19 cellular contexts compared by ENCODE assay signal in genomic region chr19:815079-815774, GRCh38. TPM values are rescaled to one million over a fixed set of nuclear protein-coding genes. Genes with fewer than 3 reads are reported as not detected.
DNase-seq lines count a peak whose midpoint lies in the region; ATAC-seq and TF ChIP-seq lines count a peak whose summit lies in the region.
"Had no signal": no experiment of that assay in that cellular context is flagged by ENCODE, and none has a peak within 500 bp of the region (broad histone marks: within the 10 kb centered on the region; RNA-seq: fewer than 3 reads in every experiment).

No MANE protein-coding gene starts in this region.

- CTCF ChIA-PET in activated CD8-positive, alpha-beta T cell treated with anti-CD3 and anti-CD28 coated beads for 36 hours (lab: Charles Lee), result no interaction called here

- no peaks in the 10 kb centered on the region for H3K4me1 Mint-ChIP-seq in activated naive CD4-positive, alpha-beta T cell treated with anti-CD3 and anti-CD28 coated beads, Interleukin-2, amount 50 U/mL, for 24 hours
- H3K4me1 Mint-ChIP-seq in activated CD8-positive, alpha-beta T cell treated with anti-CD3 and anti-CD28 coated beads for 36 hours (ENCODE audit: low read depth), result no peaks in the 10 kb centered on the region

- no peaks in the 10 kb centered on the region for H3K9me3 Mint-ChIP-seq in activated naive CD4-positive, alpha-beta T cell treated with anti-CD3 and anti-CD28 coated beads, Interleukin-2, amount 50 U/mL, for 24 hours
- no peaks in the 10 kb centered on the region for H3K9me3 Mint-ChIP-seq in activated CD8-positive, alpha-beta T cell treated with anti-CD3 and anti-CD28 coated beads for 36 hours

- TF ChIP-seq EP300 in upper lobe of left lung (IDR thresholded peaks at IDR 0.05), result no peak

- H3K4me3 Mint-ChIP-seq in activated naive CD4-positive, alpha-beta T cell treated with anti-CD3 and anti-CD28 coated beads, Interleukin-2, amount 50 U/mL, for 24 hours, result no peak overlapping the region
- no peak overlapping the region for H3K4me3 Mint-ChIP-seq in activated CD8-positive, alpha-beta T cell treated with anti-CD3 and anti-CD28 coated beads for 36 hours

- intact Hi-C loops in activated CD8-positive, alpha-beta T cell treated with anti-CD3 and anti-CD28 coated beads for 36 hours (cut with micrococcal nuclease), result no loop called here
- intact Hi-C loops in lower lobe of right lung (cut with DNase I) (no loop called here), testis (cut with DNase I; ENCODE audit: low total_unique reads) (no loop called here)

- H3K27me3 ChIP-seq in lower lobe of right lung (ENCODE audit: low read depth), result no peaks in the 10 kb centered on the region
- H3K27me3 ChIP-seq in upper lobe of left lung, result no peaks in the 10 kb centered on the region
- no peaks in the 10 kb centered on the region for H3K27me3 ChIP-seq in testis
- H3K27me3 ChIP-seq: Peyer's patch had no signal

- ATAC-seq in activated CD8-positive, alpha-beta T cell treated with anti-CD3 and anti-CD28 coated beads for 36 hours, result peak; percentile 21
- ATAC-seq in lower lobe of right lung (peak; percentile 6 to 19), upper lobe of left lung (ENCODE audit: low FRiP score in 2 of 2) (peak; percentile 4 to 9), HG02870 (IDR thresholded peaks at IDR 0.05; ENCODE audit: unreplicated experiment) (no peak)

- TF ChIP-seq CTCF in activated CD8-positive, alpha-beta T cell treated with anti-CD3 and anti-CD28 coated beads for 36 hours (IDR thresholded peaks at IDR 0.05), result no peak
- TF ChIP-seq CTCF in lower lobe of right lung (IDR thresholded peaks at IDR 0.05), result no peak
- no peak for TF ChIP-seq CTCF in upper lobe of left lung (IDR thresholded peaks at IDR 0.05)
- no peak for TF ChIP-seq CTCF in testis (IDR thresholded peaks at IDR 0.05)

- no peaks in the 10 kb centered on the region for H3K9me3 ChIP-seq in lower lobe of right lung
- H3K9me3 ChIP-seq in upper lobe of left lung, result no peaks in the 10 kb centered on the region
- H3K9me3 ChIP-seq in testis, result no peaks in the 10 kb centered on the region
- H3K9me3 ChIP-seq: Peyer's patch, psoas muscle had no signal

- no peaks in the 10 kb centered on the region for H3K4me1 ChIP-seq in lower lobe of right lung
- no peaks in the 10 kb centered on the region for H3K4me1 ChIP-seq in upper lobe of left lung
- H3K4me1 ChIP-seq in testis, result no peaks in the 10 kb centered on the region
- H3K4me1 ChIP-seq: Peyer's patch, psoas muscle had no signal

- H3K27ac ChIP-seq in lower lobe of right lung (no peak overlapping the region), upper lobe of left lung (no peak overlapping the region), testis (no peak overlapping the region)
- H3K27ac ChIP-seq: epithelial cell of prostate, Peyer's patch, psoas muscle had no signal

- TF ChIP-seq POLR2A in upper lobe of left lung (IDR thresholded peaks at IDR 0.05), result no peak
- TF ChIP-seq POLR2A in testis (IDR thresholded peaks at IDR 0.05), result no peak

- DNase-seq in activated naive CD4-positive, alpha-beta T cell (lab: John Stamatoyannopoulos, UW), result no peak
- no peak for DNase-seq in activated CD8-positive, alpha-beta T cell treated with anti-CD3 and anti-CD28 coated beads for 36 hours
- DNase-seq in lower lobe of right lung (no peak), upper lobe of left lung (peak in 1 of 2 donors; percentile 83), testis (no peak), NCI-H1436 treated with DMSO at 0.1 percent for 48 hours (lab: John Stamatoyannopoulos, UW) (no peak)
- DNase-seq: activated CD4-positive, CD25-positive, alpha-beta regulatory T cell; amniotic stem cell; COR-L47; NCI-H2081; NCI-H526; Peyer's patch; psoas muscle; stimulated activated CD4-positive, alpha-beta T cell treated with anti-CD3 and anti-CD28 coated beads, Interleukin-15, amount 100 ng/mL, for 24 hours; SW 1271 had no signal

- H3K36me3 ChIP-seq in lower lobe of right lung (peaks cover 28% of the 10 kb centered on the region), upper lobe of left lung (peaks cover 24 to 44% (median 33%) of the 10 kb centered on the region in 4 donors), testis (ENCODE audit: low read depth, missing control alignments) (no peaks in the 10 kb centered on the region)

- no peaks in the 10 kb centered on the region for H3K27me3 Mint-ChIP-seq in activated naive CD4-positive, alpha-beta T cell treated with anti-CD3 and anti-CD28 coated beads, Interleukin-2, amount 50 U/mL, for 24 hours
- H3K27me3 Mint-ChIP-seq in activated CD8-positive, alpha-beta T cell treated with anti-CD3 and anti-CD28 coated beads for 36 hours, result no peaks in the 10 kb centered on the region

- H3K36me3 Mint-ChIP-seq in activated naive CD4-positive, alpha-beta T cell treated with anti-CD3 and anti-CD28 coated beads, Interleukin-2, amount 50 U/mL, for 24 hours, result peaks cover 8% of the 10 kb centered on the region
- peaks cover 35% of the 10 kb centered on the region for H3K36me3 Mint-ChIP-seq in activated CD8-positive, alpha-beta T cell treated with anti-CD3 and anti-CD28 coated beads for 36 hours (ENCODE audit: low read depth)

- 93 to 100% methylated on average over 1 to 28 of the region's 47 CpGs for WGBS in upper lobe of left lung, 2 donors
- WGBS in testis, 2 donors, result 88 to 91% methylated on average over 18 to 47 of the region's 47 CpGs

- POLR2A ChIA-PET in activated CD8-positive, alpha-beta T cell treated with anti-CD3 and anti-CD28 coated beads for 36 hours (lab: Charles Lee), result interaction anchor here (1.1 to 4.0 kb wide), 3 partner anchors 9 to 169 kb away, joined by 3 to 106 read pairs (median 4); partner anchors contain the start of genes PTBP1 and WDR18

- H3K27ac Mint-ChIP-seq in activated naive CD4-positive, alpha-beta T cell treated with anti-CD3 and anti-CD28 coated beads, Interleukin-2, amount 50 U/mL, for 24 hours, result peak overlapping the region; percentile 78
- H3K27ac Mint-ChIP-seq in activated CD8-positive, alpha-beta T cell treated with anti-CD3 and anti-CD28 coated beads for 36 hours, result no peak overlapping the region

- H3K4me3 ChIP-seq in lower lobe of right lung, result no peak overlapping the region
- H3K4me3 ChIP-seq in upper lobe of left lung, result no peak overlapping the region
- no peak overlapping the region for H3K4me3 ChIP-seq in testis
- H3K4me3 ChIP-seq: Peyer's patch, psoas muscle had no signal

RNA-seq across cellular contexts. Expression of gene PLPPR3, which starts 6.5 kb away (rescaled TPM):
- not detected for total RNA-seq in activated CD8-positive, alpha-beta T cell treated with anti-CD3 and anti-CD28 coated beads for 36 hours
- total RNA-seq in lower lobe of right lung, result 2.1 TPM
- total RNA-seq in upper lobe of left lung, result 10 to 100 TPM in 1 of 6 donors, 1 to 10 TPM in 4, under 1 TPM in 1; 0.63 to 14.2 (median 5.6) TPM
- total RNA-seq in testis, result 10 to 100 TPM; 16.9 to 20.1 TPM
- polyA plus RNA-seq in testis (ENCODE audit: insufficient read depth, low read depth, low replicate concordance), result 2.7 TPM
- total RNA-seq: mononuclear cell, Peyer's patch, psoas muscle had no signal
- polyA plus RNA-seq: psoas muscle had no signal

RNA-seq across cellular contexts. Expression of gene AZU1, which starts 12.4 kb away (rescaled TPM):
- not detected for total RNA-seq in activated CD8-positive, alpha-beta T cell treated with anti-CD3 and anti-CD28 coated beads for 36 hours
- total RNA-seq in lower lobe of right lung, result 1.7 TPM
- 10 to 100 TPM in 1 of 6 donors, 1 to 10 TPM in 5; 2.0 to 13.6 (median 5.3) TPM for total RNA-seq in upper lobe of left lung
- 1 to 10 TPM; 5.4 to 5.8 TPM for total RNA-seq in testis
- polyA plus RNA-seq in testis (ENCODE audit: insufficient read depth, low read depth, low replicate concordance), result 1.4 TPM
- total RNA-seq: Peyer's patch had no signal
- polyA plus RNA-seq: psoas muscle had no signal

RNA-seq across cellular contexts. Expression of gene PTBP1, which starts 18.0 kb away (rescaled TPM):
- 100 to 1,000 TPM; 581 to 582 TPM for total RNA-seq in activated CD8-positive, alpha-beta T cell treated with anti-CD3 and anti-CD28 coated beads for 36 hours
- total RNA-seq in lower lobe of right lung, result 254 TPM
- total RNA-seq in upper lobe of left lung, result 100 to 1,000 TPM; 122 to 270 (median 219) TPM
- total RNA-seq in testis, result 100 to 1,000 TPM; 168 to 196 TPM
- polyA plus RNA-seq in testis (ENCODE audit: insufficient read depth, low read depth, low replicate concordance), result 116 TPM

RNA-seq across cellular contexts. Expression of gene PRTN3, which starts 25.6 kb away (rescaled TPM):
- not detected for total RNA-seq in activated CD8-positive, alpha-beta T cell treated with anti-CD3 and anti-CD28 coated beads for 36 hours
- total RNA-seq in lower lobe of right lung, result not detected
- 1 to 10 TPM in 2 of 6 donors, not detected in 4; 1.1 to 9.4 TPM for total RNA-seq in upper lobe of left lung
- 1 to 10 TPM; 1.0 to 1.8 TPM for total RNA-seq in testis
- polyA plus RNA-seq in testis (ENCODE audit: insufficient read depth, low read depth, low replicate concordance), result not detected
- total RNA-seq: Peyer's patch had no signal

RNA-seq across cellular contexts. Expression of gene ELANE, which starts 36.9 kb away (rescaled TPM):
- total RNA-seq in activated CD8-positive, alpha-beta T cell treated with anti-CD3 and anti-CD28 coated beads for 36 hours, result not detected
- total RNA-seq in lower lobe of right lung (0.97 TPM), upper lobe of left lung (10 to 100 TPM in 1 of 6 donors, 1 to 10 TPM in 2, under 1 TPM in 2, not detected in 1; 0.69 to 11.9 (median 1.3) TPM), testis (under 1 TPM in 1 of 2 donors, not detected in 1; 0.74 TPM)
- 0.50 TPM for polyA plus RNA-seq in testis (ENCODE audit: insufficient read depth, low read depth, low replicate concordance)
- total RNA-seq: Peyer's patch had no signal
